Comparison of ENCODE assay signal across 8 cellular contexts in the genomic region with DNA sequence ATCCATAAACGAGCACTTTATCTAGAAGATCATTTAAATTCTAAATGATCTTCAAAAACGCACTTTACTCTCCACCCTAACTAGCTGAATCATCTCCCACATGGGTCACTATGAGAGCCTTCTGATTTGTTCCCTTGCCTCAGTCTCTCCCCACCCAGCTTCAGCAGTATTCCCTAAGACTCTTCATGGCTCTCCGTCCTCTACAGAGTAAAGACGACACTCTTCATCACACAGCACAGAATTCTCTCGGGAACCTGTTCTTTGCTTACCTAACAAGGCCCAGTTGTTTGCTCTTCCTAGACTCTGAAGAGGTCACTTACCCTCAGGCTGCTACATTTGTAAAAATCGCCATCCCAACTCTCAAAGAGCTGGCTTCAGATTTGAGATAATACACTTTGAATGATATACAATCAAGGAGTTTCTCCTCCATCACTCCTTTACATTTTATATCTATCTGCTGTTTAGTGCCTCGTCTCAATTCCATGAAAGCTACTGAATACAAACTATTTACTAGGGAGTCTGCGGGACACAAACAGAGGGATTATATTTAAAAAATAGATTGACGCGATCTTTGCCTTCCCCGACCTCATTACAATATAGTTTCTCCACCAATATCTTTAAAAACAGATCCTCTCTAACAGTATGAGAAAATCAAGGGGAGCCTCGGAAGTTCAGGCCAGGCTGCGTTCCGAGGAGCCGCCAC. TPM values are rescaled to one million over a fixed set of nuclear protein-coding genes. Genes with fewer than 3 reads are reported as not detected.
DNase-seq lines count a peak whose midpoint lies in the region; ATAC-seq, FAIRE-seq and TF ChIP-seq lines count a peak whose summit lies in the region.

No MANE protein-coding gene starts in this region.

- H3K27me3 ChIP-seq in HUES48 (ENCODE audit: control insufficient read depth, insufficient read depth, low read length) = no peaks in the 10 kb centered on the region
- no peaks in the 10 kb centered on the region for H3K27me3 ChIP-seq in astrocyte (ENCODE audit: insufficient read depth, low read length)
- no peaks in the 10 kb centered on the region for H3K27me3 ChIP-seq in lung (ENCODE audit: control insufficient read depth, insufficient read depth)

- H3K27ac ChIP-seq in HUES48 (ENCODE audit: low read depth, low read length) (peak overlapping the region; percentile 96), astrocyte (ENCODE audit: low read depth, low read length) (peak overlapping the region; percentile 99), lung (ENCODE audit: low read depth in 1 of 2, low read length in 1 of 2) (peak overlapping the region; percentile 63 to 96)

- H2AFZ ChIP-seq in astrocyte (ENCODE audit: low read depth, low read length) = peak overlapping the region; percentile 69

- TF ChIP-seq CTCF in astrocyte (IDR thresholded peaks at IDR 0.05; ENCODE audit: insufficient read depth, low read depth, low read length) (no peak), lung (IDR thresholded peaks at IDR 0.05; ENCODE audit: control extremely low read depth, extremely low read depth) (no peak)

- H3K36me3 ChIP-seq in HUES48 (ENCODE audit: control insufficient read depth, insufficient read depth, low read length) (peaks cover 27% of the 10 kb centered on the region), astrocyte (ENCODE audit: insufficient read depth, low read length) (no peaks in the 10 kb centered on the region), lung (ENCODE audit: control insufficient read depth in 2 of 2, insufficient read depth in 2 of 2, low read length in 2 of 2) (peaks cover 0 to 6% of the 10 kb centered on the region in 2 donors)

- no peaks in the 10 kb centered on the region for H3K9me3 ChIP-seq in HUES48 (ENCODE audit: control insufficient read depth, insufficient read depth, low read length)
- no peaks in the 10 kb centered on the region for H3K9me3 ChIP-seq in astrocyte (ENCODE audit: insufficient read depth, low read depth, low read length)
- no peaks in the 10 kb centered on the region for H3K9me3 ChIP-seq in lung (ENCODE audit: control insufficient read depth in 2 of 2, insufficient read depth in 1 of 2, low read length in 1 of 2)

- peak; percentile 27 for DNase-seq in AG08396 (ENCODE audit: low spot score)
- peak; percentile 29 for DNase-seq in astrocyte (ENCODE audit: low read depth)
- no peak for DNase-seq in lung (ENCODE audit: low spot score)
- no peak for DNase-seq in D341Med (ENCODE audit: low spot score)

- peak overlapping the region; percentile 98 for H3K27ac Mint-ChIP-seq in astrocyte (ENCODE audit: unreplicated experiment)

- H3K9ac ChIP-seq in HUES48 (ENCODE audit: low read depth, low read length) (peak overlapping the region; percentile 98), astrocyte (ENCODE audit: low read length) (peak overlapping the region; percentile 100)

- no peaks in the 10 kb centered on the region for H3K27me3 Mint-ChIP-seq in astrocyte (ENCODE audit: low read depth, unreplicated experiment)

- 23 to 26% methylated on average over 15 of the region's 15 CpGs for WGBS in lung, 2 donors

- peaks cover 17% of the 10 kb centered on the region for H3K4me1 Mint-ChIP-seq in astrocyte (ENCODE audit: low read depth, unreplicated experiment)

- H3K36me3 Mint-ChIP-seq in astrocyte (ENCODE audit: low read depth, unreplicated experiment) = no peaks in the 10 kb centered on the region

- no peaks in the 10 kb centered on the region for H4K20me1 ChIP-seq in astrocyte (ENCODE audit: insufficient read depth, low read length)

- H3K4me3 ChIP-seq in HUES48 (ENCODE audit: low read depth, low read length) (peak overlapping the region; percentile 74), astrocyte (ENCODE audit: insufficient read depth, low read depth, low read length) (peak overlapping the region; percentile 84), lung (peak overlapping the region; percentile 90)

- no peak for ATAC-seq in lung (ENCODE audit: insufficient read depth, low FRiP score)
- ATAC-seq in HG03095 (IDR thresholded peaks at IDR 0.05; ENCODE audit: unreplicated experiment) = no peak
- ATAC-seq in GM21447 (IDR thresholded peaks at IDR 0.05; ENCODE audit: unreplicated experiment) = no peak
- ATAC-seq in GM18867 (IDR thresholded peaks at IDR 0.05; ENCODE audit: unreplicated experiment) = no peak

- H3K79me2 ChIP-seq in astrocyte (ENCODE audit: insufficient read depth, low read length) = peaks cover 37% of the 10 kb centered on the region

- H3K4me1 ChIP-seq in HUES48 (ENCODE audit: control insufficient read depth, insufficient read depth, low read length) = peaks cover 15% of the 10 kb centered on the region; the same call in 1 of the 2 replicates
- H3K4me1 ChIP-seq in astrocyte (ENCODE audit: insufficient read depth, low read length) = peaks cover 14% of the 10 kb centered on the region
- peaks cover 1 to 12% of the 10 kb centered on the region in 2 donors for H3K4me1 ChIP-seq in lung (ENCODE audit: control insufficient read depth in 2 of 2, insufficient read depth in 2 of 2, low read length in 2 of 2)

- peak overlapping the region; percentile 93 for H3K4me3 Mint-ChIP-seq in astrocyte (ENCODE audit: unreplicated experiment)

- FAIRE-seq in astrocyte (lab: Jason Lieb, UNC) = no peak

- no peaks in the 10 kb centered on the region for H3K9me3 Mint-ChIP-seq in astrocyte (ENCODE audit: unreplicated experiment)

- peak overlapping the region; percentile 89 for H3K4me2 ChIP-seq in astrocyte (ENCODE audit: low read length)

RNA-seq across cellular contexts. Expression of a gene that starts 0.5 kb away (rescaled TPM):
- total RNA-seq in astrocyte (27.8 and 30.7 TPM in 2 replicates), lung (10 to 100 TPM; 35.1 to 40.9 TPM)
- polyA plus RNA-seq in lung = 10 to 100 TPM in 1 of 2 donors, 1 to 10 TPM in 1; 6.2 to 17.1 TPM

RNA-seq across cellular contexts. Expression of a gene that starts 18.5 kb away (rescaled TPM):
- total RNA-seq in astrocyte (8.6 and 12.1 TPM in 2 replicates), lung (10 to 100 TPM; 13.1 to 13.2 TPM)
- polyA plus RNA-seq in lung = 10 to 100 TPM in 1 of 2 donors, 1 to 10 TPM in 1; 7.8 to 10.5 TPM

RNA-seq across cellular contexts. Expression of a gene that starts 18.5 kb away (rescaled TPM):
- total RNA-seq in astrocyte (2.1 and 2.6 TPM in 2 replicates), lung (1 to 10 TPM; 3.0 to 3.6 TPM)
- polyA plus RNA-seq in lung = 1 to 10 TPM in 1 of 2 donors, under 1 TPM in 1; 0.95 to 1.5 TPM

Comparison
In these comparisons a context has a peak if more than half of its experiments do, and no peak if none do; other contexts are left out.
1. DNase-seq: peak in AG08396 (single experiment) and astrocyte (single experiment); none in lung (single experiment) and D341Med (single experiment).
2. Peak in every context shown above with its lines, with median percentiles within 50 percentile points of each other: H3K27ac ChIP-seq and H3K4me3 ChIP-seq.